24 cellular contexts compared by ENCODE assay signal in genomic region chr4:174173360-174173759, GRCh38.
"Had no signal": no experiment of that assay in that cellular context is flagged by ENCODE, and none has a peak within 500 bp of the region (broad histone marks: within the 10 kb centered on the region; RNA-seq: fewer than 3 reads in every experiment).

No MANE protein-coding gene starts in this region.

- H3K36me3 ChIP-seq: colonic mucosa, gastroesophageal sphincter, left ventricle myocardium inferior, lower lobe of right lung, right lobe of liver, stomach, thoracic aorta, transverse colon had no signal

- DNase-seq: colonic mucosa; dermis blood vessel endothelial cell; erythroblast; glutamatergic neuron; immature natural killer cell; kidney; left cardiac atrium; left ventricle myocardium inferior; lower lobe of right lung; midbrain; naive thymus-derived CD4-positive, alpha-beta T cell; nephron progenitor cell; psoas muscle; retina; right lobe of liver; stimulated activated CD4-positive, alpha-beta T cell treated with anti-CD3 and anti-CD28 coated beads, Interleukin-12 subunit alpha, Interleukin-12 subunit beta, amount 100 ng/mL, for 4 hours; stimulated activated naive CD4-positive, alpha-beta T cell; stomach; substantia nigra; transverse colon had no signal

- H3K27ac ChIP-seq: colonic mucosa, gastroesophageal sphincter, left ventricle myocardium inferior, lower lobe of right lung, parathyroid adenoma, psoas muscle, right lobe of liver, skin epidermis, stomach, thoracic aorta, transverse colon had no signal

- H3K4me1 ChIP-seq: colonic mucosa, gastroesophageal sphincter, left ventricle myocardium inferior, lower lobe of right lung, parathyroid adenoma, psoas muscle, right lobe of liver, stomach, transverse colon had no signal

- H2AFZ ChIP-seq: parathyroid adenoma had no signal

- H3K27me3 ChIP-seq: colonic mucosa, gastroesophageal sphincter, right lobe of liver, stomach, transverse colon had no signal

- H3K9ac ChIP-seq: parathyroid adenoma had no signal

- ATAC-seq: gastroesophageal sphincter; left cardiac atrium; lower lobe of right lung; naive thymus-derived CD4-positive, alpha-beta T cell; psoas muscle; right lobe of liver had no signal

- H3K4me3 ChIP-seq: colonic mucosa, gastroesophageal sphincter, left ventricle myocardium inferior, lower lobe of right lung, psoas muscle, right lobe of liver, skin epidermis, stomach, thoracic aorta, transverse colon had no signal

- H3K9me3 ChIP-seq: colonic mucosa, gastroesophageal sphincter, left ventricle myocardium inferior, lower lobe of right lung, psoas muscle, right lobe of liver, stomach, thoracic aorta, transverse colon had no signal

- H3K79me2 ChIP-seq: parathyroid adenoma had no signal
